In genomic region chr1:226530591-226530990, GRCh38 we compare ENCODE assay signal across 25 cellular contexts. TPM values are rescaled to one million over a fixed set of nuclear protein-coding genes. Genes with fewer than 3 reads are reported as not detected.
"Had no signal": no experiment of that assay in that cellular context is flagged by ENCODE, and none has a peak within 500 bp of the region (broad histone marks: within the 10 kb centered on the region; RNA-seq: fewer than 3 reads in every experiment).

No MANE protein-coding gene starts in this region.

- ATAC-seq: left colon; left lung; lower lobe of right lung; naive thymus-derived CD8-positive, alpha-beta T cell; pancreas; right cardiac atrium; sciatic nerve; stimulated activated naive B cell treated with anti-CD40 and anti-IgM and Interleukin-4, amounts not matched to agents 10 μg/mL and 1 μg/mL and 100 μg/mL, for 72 hours had no signal

- H3K4me3 ChIP-seq: left lung, lower lobe of right lung, pancreas, skin epidermis, stomach, testis, thyroid gland, uterus had no signal

- DNase-seq: hippocampal formation; left colon; left lung; lower lobe of right lung; mammary epithelial cell; mesenchymal stem cell; naive thymus-derived CD8-positive, alpha-beta T cell; pancreas; posterior cingulate gyrus; retina; right cardiac atrium; stimulated activated CD4-positive, alpha-beta T cell treated with anti-CD3 and anti-CD28 coated beads, Interleukin-12 subunit alpha, Interleukin-12 subunit beta, amount 100 ng/mL, for 4 hours; stimulated activated CD4-positive, alpha-beta T cell treated with anti-CD3 and anti-CD28 coated beads, Interleukin-15, amount 100 ng/mL, for 24 hours; stimulated activated CD4-positive, alpha-beta T cell treated with anti-CD3 and anti-CD28 coated beads, Interleukin-2, amount 100 ng/mL, for 24 hours; stimulated activated CD4-positive, alpha-beta T cell treated with anti-CD3 and anti-CD28 coated beads, Interleukin-4, amount 100 ng/mL, for 1 hour; stimulated activated naive B cell treated with anti-CD40 and anti-IgM and Interleukin-4, amounts not matched to agents 10 μg/mL and 1 μg/mL and 100 μg/mL, for 72 hours; stimulated activated naive CD8-positive, alpha-beta T cell treated with anti-CD3 and anti-CD28 coated beads, Interleukin-15, Interleukin-2, amounts not matched to agents 100 U/mL and 50 U/mL, for 24 hours; stomach; testis; thyroid gland; trophoblast cell; uterus had no signal

- H3K9me3 ChIP-seq: lower lobe of right lung, pancreas, stomach, testis, thyroid gland, uterus had no signal

- H3K36me3 ChIP-seq: left lung, lower lobe of right lung, pancreas, stomach, thyroid gland, uterus had no signal

- H3K27ac ChIP-seq: left lung, lower lobe of right lung, pancreas, skin epidermis, stomach, testis, thyroid gland, uterus had no signal

- H3K4me1 ChIP-seq: left lung, lower lobe of right lung, thyroid gland had no signal

- H3K27me3 ChIP-seq: left lung, pancreas, stomach, testis, thyroid gland, uterus had no signal

RNA-seq across cellular contexts. Expression of gene STUM, which starts 18.0 kb away (rescaled TPM):
- total RNA-seq: pulmonary artery endothelial cell had no signal
- polyA plus RNA-seq: mammary epithelial cell; naive thymus-derived CD8-positive, alpha-beta T cell had no signal
